Comparison of ENCODE assay signal across 17 cellular contexts in genomic region chr14:74511966-74512365, GRCh38. TPM values are rescaled to one million over a fixed set of nuclear protein-coding genes. Genes with fewer than 3 reads are reported as not detected.
DNase-seq lines count a peak whose midpoint lies in the region; ATAC-seq, FAIRE-seq and TF ChIP-seq lines count a peak whose summit lies in the region.
"Had no signal": no experiment of that assay in that cellular context is flagged by ENCODE, and none has a peak within 500 bp of the region (broad histone marks: within the 10 kb centered on the region; RNA-seq: fewer than 3 reads in every experiment).

No MANE protein-coding gene starts in this region.

- H3K36me3 ChIP-seq in PC-9 (ENCODE audit: low read depth) (0 out of 2 replicates have a peak, but pooled peaks cover 16% of the 10 kb centered on the region), endothelial cell of umbilical vein (ENCODE audit: control insufficient read depth in 2 of 2, extremely low read depth in 1 of 2, insufficient read depth in 2 of 2, low read length in 2 of 2) (peaks cover 34 to 63% of the 10 kb centered on the region in 2 experiments), sigmoid colon (no peaks in the 10 kb centered on the region)

- H3K36me3 Mint-ChIP-seq in CD14-positive monocyte = no peaks in the 10 kb centered on the region
- H3K36me3 Mint-ChIP-seq in activated naive CD4-positive, alpha-beta T cell treated with anti-CD3 and anti-CD28 coated beads for 36 hours (ENCODE audit: low read depth) = no peaks in the 10 kb centered on the region

- H3K27ac Mint-ChIP-seq in CD14-positive monocyte = peak overlapping the region in 2 of 7 donors; percentile 45 to 50
- no peak overlapping the region for H3K27ac Mint-ChIP-seq in activated naive CD4-positive, alpha-beta T cell treated with anti-CD3 and anti-CD28 coated beads for 36 hours

- peaks cover 1 to 3% (median 1%) of the 10 kb centered on the region in 3 donors for H3K27me3 Mint-ChIP-seq in CD14-positive monocyte (ENCODE audit: low read depth in 3 of 3)
- peaks cover 16% of the 10 kb centered on the region for H3K27me3 Mint-ChIP-seq in activated naive CD4-positive, alpha-beta T cell treated with anti-CD3 and anti-CD28 coated beads for 36 hours (ENCODE audit: low read depth)

- peaks cover 0 to 2% (median 0%) of the 10 kb centered on the region in 7 donors for H3K9me3 Mint-ChIP-seq in CD14-positive monocyte
- H3K9me3 Mint-ChIP-seq in activated naive CD4-positive, alpha-beta T cell treated with anti-CD3 and anti-CD28 coated beads for 36 hours = no peaks in the 10 kb centered on the region

- H3K4me3 Mint-ChIP-seq in CD14-positive monocyte = no peak overlapping the region
- H3K4me3 Mint-ChIP-seq in activated naive CD4-positive, alpha-beta T cell treated with anti-CD3 and anti-CD28 coated beads for 36 hours = no peak overlapping the region

- H3K27ac ChIP-seq in PC-9 (0 out of 2 replicates have a peak overlapping the region, but pooled peaks have one; percentile 10), endothelial cell of umbilical vein (ENCODE audit: insufficient read depth, low read depth, low read length) (no peak overlapping the region), sigmoid colon (no peak overlapping the region)
- H3K27ac ChIP-seq: C4-2B had no signal

- WGBS in sigmoid colon, 2 donors = 77 to 80% methylated on average over 5 of the region's 5 CpGs

- no peaks in the 10 kb centered on the region for H3K27me3 ChIP-seq in PC-9 (ENCODE audit: insufficient read depth, low read depth)
- no peaks in the 10 kb centered on the region for H3K27me3 ChIP-seq in endothelial cell of umbilical vein (ENCODE audit: control insufficient read depth in 2 of 2, insufficient read depth in 2 of 2, low read length in 2 of 2)
- no peaks in the 10 kb centered on the region for H3K27me3 ChIP-seq in sigmoid colon

- DNase-seq in CD14-positive monocyte (ENCODE audit: low spot score) (peak; percentile 10), PC-9 (no peak), endothelial cell of umbilical vein (ENCODE audit: low read depth, low spot score) (no peak), sigmoid colon (peak; percentile 36), SHP77 (lab: John Stamatoyannopoulos, UW) (no peak), frontal cortex (ENCODE audit: low spot score in 2 of 2) (no peak)
- no peak for DNase-seq in activated naive CD4-positive, alpha-beta T cell treated with anti-CD3 and anti-CD28 coated beads for 36 hours
- DNase-seq: GOT3, MM.1S, NCI-H1105 treated with DMSO at 0.1 percent for 48 hours, NCI-H187 treated with DMSO at 0.1 percent for 48 hours, NCI-H2171, NCI-H446 treated with DMSO at 0.1 percent for 48 hours, NCI-H774 had no signal

- no peaks in the 10 kb centered on the region for H3K79me2 ChIP-seq in PC-9 (ENCODE audit: low read depth)
- H3K79me2 ChIP-seq in endothelial cell of umbilical vein (ENCODE audit: control insufficient read depth, insufficient read depth, low read length) = no peaks in the 10 kb centered on the region

- H2AFZ ChIP-seq in PC-9 (no peak overlapping the region), endothelial cell of umbilical vein (ENCODE audit: low read depth, low read length) (no peak overlapping the region)

- peaks cover 5% of the 10 kb centered on the region for H3K4me1 ChIP-seq in PC-9 (replicated peaks; ENCODE audit: insufficient read depth)
- no peaks in the 10 kb centered on the region for H3K4me1 ChIP-seq in endothelial cell of umbilical vein (ENCODE audit: control insufficient read depth, extremely low read depth, insufficient read depth, low read length)
- H3K4me1 ChIP-seq in sigmoid colon = no peaks in the 10 kb centered on the region

- H3K9me2 ChIP-seq in PC-9 (ENCODE audit: insufficient read depth) = no peaks in the 10 kb centered on the region

- BruUV-seq in PC-9 (replicated peaks; lab: Mats Ljungman, UMichigan) (no TSS peak), endothelial cell of umbilical vein (replicated peaks; lab: Mats Ljungman, UMichigan) (no TSS peak)

- peaks cover 29% of the 10 kb centered on the region for H3K4me1 Mint-ChIP-seq in CD14-positive monocyte
- H3K4me1 Mint-ChIP-seq in activated naive CD4-positive, alpha-beta T cell treated with anti-CD3 and anti-CD28 coated beads for 36 hours (ENCODE audit: low read depth) = peaks cover 9% of the 10 kb centered on the region

- FAIRE-seq in endothelial cell of umbilical vein (lab: Jason Lieb, UNC) (peak; percentile 24), frontal cortex (lab: Jason Lieb, UNC) (no peak)
- FAIRE-seq: A204.1 had no signal

- intact Hi-C loops in CD14-positive monocyte (cut with micrococcal nuclease) (no loop called here), PC-9 (cut with micrococcal nuclease; ENCODE audit: unreplicated experiment) (loop anchor here (5.0 kb wide), 1 partner anchor 60 kb away; no protein-coding TSS in a partner anchor), endothelial cell of umbilical vein (cut with micrococcal nuclease) (no loop called here), sigmoid colon (cut with DNase I) (no loop called here)
- intact Hi-C loops in activated naive CD4-positive, alpha-beta T cell treated with anti-CD3 and anti-CD28 coated beads for 36 hours (cut with micrococcal nuclease) = no loop called here

- no peaks in the 10 kb centered on the region for H3F3A ChIP-seq in PC-9 (ENCODE audit: insufficient read depth, low read depth)

- CTCF ChIA-PET in PC-9 (lab: Charles Lee) (no interaction called here), endothelial cell of umbilical vein (lab: Charles Lee) (interaction anchor here (1.6 kb wide), 1 partner anchor 34 kb away, joined by 4 read pairs; no protein-coding TSS in a partner anchor)
- CTCF ChIA-PET in activated naive CD4-positive, alpha-beta T cell treated with anti-CD3 and anti-CD28 coated beads for 36 hours (lab: Charles Lee) = no interaction called here

- no peak overlapping the region for H3K9ac ChIP-seq in endothelial cell of umbilical vein (replicated peaks; ENCODE audit: extremely low read depth, insufficient read depth, low read length)

- dilution Hi-C loops in endothelial cell of umbilical vein (cut with MboI; ENCODE audit: extremely low pct_ligation_motif_present, low sequenced_read_pairs) = no loop called here

- H4K20me1 ChIP-seq in PC-9 (ENCODE audit: insufficient read depth) (no peaks in the 10 kb centered on the region), endothelial cell of umbilical vein (replicated peaks; ENCODE audit: control insufficient read depth, extremely low read depth, insufficient read depth, low read length) (no peaks in the 10 kb centered on the region)

- H3K4me3 ChIP-seq in PC-9 = no peak overlapping the region
- H3K4me3 ChIP-seq in endothelial cell of umbilical vein (replicated peaks in 1 of 3; ENCODE audit: insufficient read depth in 1 of 3, low read depth in 1 of 3, low read length in 3 of 3) = no peak overlapping the region
- no peak overlapping the region for H3K4me3 ChIP-seq in sigmoid colon

- H3K4me2 ChIP-seq in PC-9 = no peak overlapping the region
- H3K4me2 ChIP-seq in endothelial cell of umbilical vein (ENCODE audit: insufficient read depth, low read length) = no peak overlapping the region

- peak; percentile 21 for TF ChIP-seq POLR2A in endothelial cell of umbilical vein (IDR thresholded peaks at IDR 0.05; ENCODE audit: low read depth, low read length)
- TF ChIP-seq POLR2A in sigmoid colon (IDR thresholded peaks at IDR 0.05) = no peak

- no peak for ATAC-seq in HG03196 (IDR thresholded peaks at IDR 0.05; ENCODE audit: unreplicated experiment)

- no peaks in the 10 kb centered on the region for H3K9me1 ChIP-seq in endothelial cell of umbilical vein (replicated peaks; ENCODE audit: control insufficient read depth, extremely low read depth, insufficient read depth, low read length)

- TF ChIP-seq CTCF in CD14-positive monocyte (IDR thresholded peaks at IDR 0.05) (no peak), PC-9 (conservative IDR thresholded peaks at IDR 0.05) (no peak), endothelial cell of umbilical vein (IDR thresholded peaks at IDR 0.05; ENCODE audit: extremely low read depth in 1 of 2, insufficient read depth in 1 of 2, low read depth in 1 of 2, low read length in 2 of 2) (no peak), sigmoid colon (IDR thresholded peaks at IDR 0.05) (no peak)

- H3K9me3 ChIP-seq in PC-9 (ENCODE audit: insufficient read depth, low read depth) = no peaks in the 10 kb centered on the region
- no peaks in the 10 kb centered on the region for H3K9me3 ChIP-seq in endothelial cell of umbilical vein (replicated peaks; ENCODE audit: control insufficient read depth, insufficient read depth, low read length)
- H3K9me3 ChIP-seq in sigmoid colon = no peaks in the 10 kb centered on the region

- POLR2A ChIA-PET in PC-9 (lab: Charles Lee; ENCODE audit: unreplicated experiment) (interaction anchor here (0.6 to 1.0 kb wide), 2 partner anchors 148 to 378 kb away, joined by 4 read pairs; no protein-coding TSS in a partner anchor), endothelial cell of umbilical vein (lab: Charles Lee) (interaction anchor here (1.2 kb wide), 1 partner anchor 9 kb away, joined by 3 read pairs; no protein-coding TSS in a partner anchor)

- no peak for TF ChIP-seq EP300 in sigmoid colon (IDR thresholded peaks at IDR 0.05)

RNA-seq across cellular contexts. Expression of gene ISCA2, which starts 18.4 kb away (rescaled TPM):
- polyA plus RNA-seq in CD14-positive monocyte = 10 to 100 TPM; 55.9 to 61.7 TPM
- total RNA-seq in PC-9 (2021) = 83.2 and 86.5 TPM in 2 replicates
- 21.7 and 22.6 TPM in 2 replicates for total RNA-seq in endothelial cell of umbilical vein
- 25.7 and 29.6 TPM in 2 replicates for polyA plus RNA-seq in endothelial cell of umbilical vein
- 29.9 and 30.6 TPM in 2 replicates for polyA plus RNA-seq in endothelial cell of umbilical vein (2011; cell fraction: cytosol; rRNA removed)
- 11.3 and 13.2 TPM in 2 replicates for polyA plus RNA-seq in endothelial cell of umbilical vein (2011; cell fraction: nucleus; rRNA removed)
- 13.3 and 17.7 TPM in 2 replicates for polyA plus RNA-seq in endothelial cell of umbilical vein (2012)
- polyA minus RNA-seq in endothelial cell of umbilical vein = 5.1 and 5.4 TPM in 2 replicates
- polyA minus RNA-seq in endothelial cell of umbilical vein (2011; cell fraction: cytosol; rRNA and poly(A)+ RNA removed) = 3.7 TPM
- 2.6 and 4.0 TPM in 2 replicates for polyA minus RNA-seq in endothelial cell of umbilical vein (2011; cell fraction: nucleus; rRNA and poly(A)+ RNA removed)
- 10 to 100 TPM in 3 of 4 donors, 1 to 10 TPM in 1; 8.6 to 15.7 (median 12.0) TPM for total RNA-seq in sigmoid colon
- 10 to 100 TPM; 24.2 to 59.0 (median 27.0) TPM for polyA plus RNA-seq in sigmoid colon
- total RNA-seq in frontal cortex = 17.1 TPM
- total RNA-seq in activated naive CD4-positive, alpha-beta T cell treated with anti-CD3 and anti-CD28 coated beads for 36 hours = 10 to 100 TPM; 27.7 to 30.9 TPM

RNA-seq across cellular contexts. Expression of gene NPC2, which starts 18.9 kb away (rescaled TPM):
- polyA plus RNA-seq in CD14-positive monocyte (100 to 1,000 TPM; 675 to 772 TPM), endothelial cell of umbilical vein (405 and 406 TPM in 2 replicates), sigmoid colon (100 to 1,000 TPM; 176 to 251 (median 230) TPM)
- total RNA-seq in PC-9 (2021) (1,010 and 1,208 TPM in 2 replicates), endothelial cell of umbilical vein (203 and 238 TPM in 2 replicates), sigmoid colon (100 to 1,000 TPM; 182 to 273 (median 215) TPM), frontal cortex (17.9 TPM)
- 757 and 765 TPM in 2 replicates for polyA plus RNA-seq in endothelial cell of umbilical vein (2011; cell fraction: cytosol; rRNA removed)
- 162 and 233 TPM in 2 replicates for polyA plus RNA-seq in endothelial cell of umbilical vein (2011; cell fraction: nucleus; rRNA removed)
- polyA plus RNA-seq in endothelial cell of umbilical vein (2012) = 431 and 445 TPM in 2 replicates
- 228 and 317 TPM in 2 replicates for polyA minus RNA-seq in endothelial cell of umbilical vein
- 31.7 TPM for polyA minus RNA-seq in endothelial cell of umbilical vein (2011; cell fraction: cytosol; rRNA and poly(A)+ RNA removed)
- polyA minus RNA-seq in endothelial cell of umbilical vein (2011; cell fraction: nucleus; rRNA and poly(A)+ RNA removed) = 43.1 and 61.9 TPM in 2 replicates
- 10 to 100 TPM; 36.3 to 38.0 TPM for total RNA-seq in activated naive CD4-positive, alpha-beta T cell treated with anti-CD3 and anti-CD28 coated beads for 36 hours

Comparison
In these comparisons a context has a peak if more than half of its experiments do, and no peak if none do; other contexts are left out.
1. DNase-seq: peak in CD14-positive monocyte (single experiment) and sigmoid colon (single experiment); none in PC-9 (0 of 2), endothelial cell of umbilical vein (single experiment), SHP77 (0 of 2), frontal cortex (0 of 2) and activated naive CD4-positive, alpha-beta T cell treated with anti-CD3 and anti-CD28 coated beads for 36 hours (single experiment).